33 cellular contexts compared by ENCODE assay signal in the genomic region with DNA sequence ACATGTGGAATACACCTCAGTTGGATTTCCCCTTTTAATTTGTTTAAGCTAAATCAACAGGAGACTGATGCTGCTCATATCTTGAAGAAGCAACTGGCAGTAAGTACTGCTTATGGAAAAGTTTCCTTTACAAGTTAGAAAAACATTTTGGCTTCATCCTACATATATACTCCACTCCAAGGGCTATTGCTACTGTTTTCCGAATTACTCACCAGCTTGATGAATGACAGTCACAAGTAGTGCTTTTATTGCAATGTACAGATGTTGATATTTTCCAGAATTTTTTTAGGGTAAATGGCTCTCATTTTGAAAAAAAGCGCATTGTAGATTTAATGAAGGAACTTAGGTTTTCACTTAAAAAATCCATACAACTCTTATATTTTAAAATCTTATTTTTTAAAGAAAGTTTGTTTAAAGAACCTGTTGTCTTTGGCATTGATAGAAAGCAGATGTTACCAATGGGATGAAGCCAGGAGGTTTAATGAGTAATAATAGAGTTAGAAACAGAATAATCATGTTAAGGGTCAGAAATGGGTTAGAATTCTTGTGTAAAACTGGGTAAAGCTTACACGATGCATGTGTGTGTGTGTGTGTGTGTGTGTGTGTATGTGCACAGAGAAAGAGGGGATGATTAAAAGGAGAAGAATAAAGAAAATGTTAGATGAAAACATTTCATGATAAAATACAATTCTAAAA.
DNase-seq lines count a peak whose midpoint lies in the region; ATAC-seq and TF ChIP-seq lines count a peak whose summit lies in the region.
"Had no signal": no experiment of that assay in that cellular context is flagged by ENCODE, and none has a peak within 500 bp of the region (broad histone marks: within the 10 kb centered on the region; RNA-seq: fewer than 3 reads in every experiment).

No MANE protein-coding gene starts in this region.

- no peaks in the 10 kb centered on the region for H3K9me3 ChIP-seq in tibial nerve
- no peaks in the 10 kb centered on the region for H3K9me3 ChIP-seq in CD4-positive, alpha-beta T cell (ENCODE audit: control insufficient read depth, low read length)
- H3K9me3 ChIP-seq: A549, body of pancreas, Caco-2, MG63, vagina had no signal

- POLR2A ChIA-PET in CD4-positive, alpha-beta T cell (lab: Charles Lee) = no interaction called here

- H3K4me3 Mint-ChIP-seq in CD4-positive, alpha-beta T cell = no peak overlapping the region
- H3K4me3 Mint-ChIP-seq: activated naive CD8-positive, alpha-beta T cell treated with anti-CD3 and anti-CD28 coated beads, Interleukin-2, amount 10 ng/mL, durations not matched to agents 7 days and 5 days; activated T-cell treated with anti-CD3 and anti-CD28 coated beads, Interleukin-2, amount 50 U/mL, for 24 hours; central memory CD8-positive, alpha-beta T cell; dendritic cell treated with granulocyte-macrophage colony-stimulating factor and Interleukin-4, amounts not matched to agents 40 ng/mL and 50 ng/mL, for 4 days; endodermal cell; nephron; stimulated activated naive B cell treated with anti-CD40 and anti-IgM and Interleukin-4, amounts not matched to agents 10 μg/mL and 1 μg/mL and 100 μg/mL, for 72 hours; T-helper 17 cell had no signal

- H3K4me1 Mint-ChIP-seq in CD4-positive, alpha-beta T cell (ENCODE audit: low read depth) = peaks cover 7% of the 10 kb centered on the region
- H3K4me1 Mint-ChIP-seq: activated naive CD8-positive, alpha-beta T cell treated with anti-CD3 and anti-CD28 coated beads, Interleukin-2, amount 10 ng/mL, durations not matched to agents 7 days and 5 days; central memory CD8-positive, alpha-beta T cell; endodermal cell had no signal

- WGBS in tibial nerve, 2 donors = 47 to 56% methylated on average over 3 of the region's 3 CpGs

- H3K27me3 ChIP-seq in tibial nerve = no peaks in the 10 kb centered on the region
- H3K27me3 ChIP-seq in CD4-positive, alpha-beta T cell (ENCODE audit: control insufficient read depth, insufficient read depth, low read length) = no peaks in the 10 kb centered on the region
- H3K27me3 ChIP-seq: MG63, vagina had no signal

- peaks cover 3% of the 10 kb centered on the region for H3K9me3 Mint-ChIP-seq in CD4-positive, alpha-beta T cell
- H3K9me3 Mint-ChIP-seq: activated T-cell treated with anti-CD3 and anti-CD28 coated beads, Interleukin-2, amount 50 U/mL, for 24 hours; dendritic cell treated with granulocyte-macrophage colony-stimulating factor and Interleukin-4, amounts not matched to agents 40 ng/mL and 50 ng/mL, for 4 days; endodermal cell; nephron had no signal

- H3K36me3 Mint-ChIP-seq in CD4-positive, alpha-beta T cell (ENCODE audit: low read depth) = no peaks in the 10 kb centered on the region
- H3K36me3 Mint-ChIP-seq: activated naive CD8-positive, alpha-beta T cell treated with anti-CD3 and anti-CD28 coated beads, Interleukin-2, amount 10 ng/mL, durations not matched to agents 7 days and 5 days; stimulated activated naive B cell treated with anti-CD40 and anti-IgM and Interleukin-4, amounts not matched to agents 10 μg/mL and 1 μg/mL and 100 μg/mL, for 72 hours had no signal

- CTCF ChIA-PET in CD4-positive, alpha-beta T cell (lab: Charles Lee) = interaction anchor here (1.3 kb wide), 1 partner anchor 13 kb away, joined by 3 read pairs; no protein-coding TSS in a partner anchor

- TF ChIP-seq EP300 in tibial nerve (IDR thresholded peaks at IDR 0.05) = no peak

- H3K4me3 ChIP-seq in AG10803 (ENCODE audit: low read length) (no peak overlapping the region), HFF-Myc (replicated peaks; ENCODE audit: low read depth, low read length) (no peak overlapping the region), fibroblast of villous mesenchyme (ENCODE audit: low read depth, low read length) (no peak overlapping the region), tibial nerve (no peak overlapping the region)
- H3K4me3 ChIP-seq: A549, body of pancreas, MG63, vagina had no signal

- TF ChIP-seq POLR2A in tibial nerve (IDR thresholded peaks at IDR 0.05) = no peak

- intact Hi-C loops in CD4-positive, alpha-beta T cell (cut with DNase I, micrococcal nuclease) = no loop called here

- ATAC-seq in HG02642 (IDR thresholded peaks at IDR 0.05; ENCODE audit: poor library complexity, unreplicated experiment) = no peak
- ATAC-seq in CD4-positive, alpha-beta T cell (ENCODE audit: poor library complexity) = no peak
- ATAC-seq: A549; body of pancreas; esophagus mucosa; left colon; stimulated activated naive B cell treated with anti-CD40 and anti-IgM and Interleukin-4, amounts not matched to agents 10 μg/mL and 1 μg/mL and 100 μg/mL, for 72 hours; T-helper 17 cell had no signal

- H3K4me1 ChIP-seq in tibial nerve = peaks cover 0 to 9% (median 4%) of the 10 kb centered on the region in 4 donors
- H3K4me1 ChIP-seq: A549, Caco-2, vagina had no signal

- H3K36me3 ChIP-seq in tibial nerve = no peaks in the 10 kb centered on the region
- H3K36me3 ChIP-seq: MG63, vagina had no signal

- no peak overlapping the region for H3K27ac ChIP-seq in tibial nerve
- no peak overlapping the region for H3K27ac ChIP-seq in CD4-positive, alpha-beta T cell (ENCODE audit: low read depth, low read length)
- H3K27ac ChIP-seq: A549, body of pancreas, C4-2B, vagina had no signal

- H3K27ac Mint-ChIP-seq in CD4-positive, alpha-beta T cell = no peak overlapping the region
- H3K27ac Mint-ChIP-seq: activated naive CD8-positive, alpha-beta T cell treated with anti-CD3 and anti-CD28 coated beads, Interleukin-2, amount 10 ng/mL, durations not matched to agents 7 days and 5 days; activated T-cell treated with anti-CD3 and anti-CD28 coated beads, Interleukin-2, amount 50 U/mL, for 24 hours; dendritic cell treated with granulocyte-macrophage colony-stimulating factor and Interleukin-4, amounts not matched to agents 40 ng/mL and 50 ng/mL, for 4 days; endodermal cell; stimulated activated naive B cell treated with anti-CD40 and anti-IgM and Interleukin-4, amounts not matched to agents 10 μg/mL and 1 μg/mL and 100 μg/mL, for 72 hours; T-helper 17 cell had no signal

- H3K27me3 Mint-ChIP-seq in CD4-positive, alpha-beta T cell = no peaks in the 10 kb centered on the region
- H3K27me3 Mint-ChIP-seq: activated naive CD8-positive, alpha-beta T cell treated with anti-CD3 and anti-CD28 coated beads, Interleukin-2, amount 10 ng/mL, durations not matched to agents 7 days and 5 days; activated T-cell treated with anti-CD3 and anti-CD28 coated beads, Interleukin-2, amount 50 U/mL, for 24 hours; central memory CD8-positive, alpha-beta T cell; dendritic cell treated with granulocyte-macrophage colony-stimulating factor and Interleukin-4, amounts not matched to agents 40 ng/mL and 50 ng/mL, for 4 days; stimulated activated naive B cell treated with anti-CD40 and anti-IgM and Interleukin-4, amounts not matched to agents 10 μg/mL and 1 μg/mL and 100 μg/mL, for 72 hours; T-helper 17 cell had no signal

- DNase-seq in AG10803 (ENCODE audit: low read depth) = peak; percentile 54
- DNase-seq in HFF-Myc (ENCODE audit: extremely low read depth, low read depth) = peak; percentile 11
- DNase-seq in amniotic epithelial cell (ENCODE audit: low read depth) = peak; percentile 26
- peak; percentile 1 for DNase-seq in fibroblast of villous mesenchyme (ENCODE audit: low read depth)
- no peak for DNase-seq in tibial nerve (ENCODE audit: low spot score in 2 of 2)
- DNase-seq in CD4-positive, alpha-beta T cell = no peak
- no peak for DNase-seq in stimulated activated naive CD4-positive, alpha-beta T cell (lab: John Stamatoyannopoulos, UW)
- DNase-seq: activated effector memory CD4-positive, alpha-beta T cell treated with anti-CD3 and anti-CD28 coated beads, Interleukin-2, amount 50 U/mL, for 16 hours; activated naive CD8-positive, alpha-beta T cell treated with anti-CD3 and anti-CD28 coated beads, Interleukin-2, amount 10 ng/mL, durations not matched to agents 7 days and 5 days; activated T-cell treated with anti-CD3 and anti-CD28 coated beads, Interleukin-2, amount 50 U/mL, for 24 hours; body of pancreas; Caco-2; DMS79; endodermal cell; GDM1; GOT3; KG1; left colon; MG63; NCI-H1105; NCI-H187; NCI-H2171 treated with DMSO at 0.1 percent for 48 hours; NCI-H510A treated with DMSO at 0.1 percent for 48 hours; stimulated activated naive B cell treated with anti-CD40 and anti-IgM and Interleukin-4, amounts not matched to agents 10 μg/mL and 1 μg/mL and 100 μg/mL, for 72 hours; T-helper 17 cell had no signal

- TF ChIP-seq CTCF in AG10803 (conservative IDR thresholded peaks at IDR 0.05; ENCODE audit: low read length) = no peak
- TF ChIP-seq CTCF in HFF-Myc (IDR thresholded peaks at IDR 0.05; ENCODE audit: low read depth, low read length, missing control alignments) = no peak
- TF ChIP-seq CTCF in fibroblast of villous mesenchyme (IDR thresholded peaks at IDR 0.05; ENCODE audit: insufficient read depth, low read depth, low read length) = no peak
- no peak for TF ChIP-seq CTCF in tibial nerve (IDR thresholded peaks at IDR 0.05)
- TF ChIP-seq CTCF in CD4-positive, alpha-beta T cell (IDR thresholded peaks at IDR 0.05) = no peak

Comparison
In these comparisons a context has a peak if more than half of its experiments do, and no peak if none do; other contexts are left out.
1. DNase-seq: peak in AG10803 (single experiment), HFF-Myc (single experiment), amniotic epithelial cell (single experiment) and fibroblast of villous mesenchyme (single experiment); none in tibial nerve (0 of 2), CD4-positive, alpha-beta T cell (0 of 10) and stimulated activated naive CD4-positive, alpha-beta T cell (0 of 6).